ENCODE assay signal across 8 cellular contexts in genomic region chr3:108388136-108389132, GRCh38.
A peak's percentile ranks its signal among the peaks of the same experiment; 100 is the strongest.
DNase-seq lines count a peak whose midpoint lies in the region; ATAC-seq, FAIRE-seq and TF ChIP-seq lines count a peak whose summit lies in the region.

No MANE protein-coding gene starts in this region.

- H3K27ac ChIP-seq in DND-41 (ENCODE audit: low read length): no peak overlapping the region

- peak overlapping the region; percentile 22 for H3K4me3 Mint-ChIP-seq in T-helper 2 cell treated with Interferon-gamma antibody and Interleukin-4, amounts not matched to agents 5 μg/mL and 100 μg/mL, for 36 hours

- H3K27me3 ChIP-seq in DND-41 (ENCODE audit: insufficient read depth, low read length, poor library complexity): no peaks in the 10 kb centered on the region

- no peak overlapping the region for H3K4me2 ChIP-seq in DND-41 (ENCODE audit: insufficient read depth, low read length)

- no peaks in the 10 kb centered on the region for H3K36me3 ChIP-seq in DND-41 (ENCODE audit: insufficient read depth, low read length)

- H3K27me3 Mint-ChIP-seq in T-helper 2 cell treated with Interferon-gamma antibody and Interleukin-4, amounts not matched to agents 5 μg/mL and 100 μg/mL, for 36 hours (ENCODE audit: low read depth): peaks cover 21% of the 10 kb centered on the region

- no peaks in the 10 kb centered on the region for H3K4me1 ChIP-seq in DND-41 (ENCODE audit: insufficient read depth, low read length)

- peaks cover 25% of the 10 kb centered on the region for H3K4me1 Mint-ChIP-seq in T-helper 2 cell treated with Interferon-gamma antibody and Interleukin-4, amounts not matched to agents 5 μg/mL and 100 μg/mL, for 36 hours (ENCODE audit: low read depth)

- 0 out of 2 replicates have a peak overlapping the region, but pooled peaks have one; percentile 3 for H2AFZ ChIP-seq in DND-41 (ENCODE audit: low read depth, low read length)

- no peak for FAIRE-seq in D721Med (lab: Jason Lieb, UNC)

- H3K27ac Mint-ChIP-seq in T-helper 2 cell treated with Interferon-gamma antibody and Interleukin-4, amounts not matched to agents 5 μg/mL and 100 μg/mL, for 36 hours: no peak overlapping the region

- no peak overlapping the region for H3K9ac ChIP-seq in DND-41 (ENCODE audit: low read depth, low read length)

- no peaks in the 10 kb centered on the region for H4K20me1 ChIP-seq in DND-41 (ENCODE audit: insufficient read depth, low read length)

- no peaks in the 10 kb centered on the region for H3K79me2 ChIP-seq in DND-41 (ENCODE audit: insufficient read depth, low read length)

- no peak overlapping the region for H3K4me3 ChIP-seq in DND-41 (ENCODE audit: low read depth in 1 of 2, low read length in 2 of 2)

- intact Hi-C loops in cardiac septum (cut with DNase I): no loop called here

- ATAC-seq in DND-41 (ENCODE audit: insufficient read depth, low read depth) (no peak), GM19463 (IDR thresholded peaks at IDR 0.05; ENCODE audit: unreplicated experiment) (peak; percentile 61), HG03378 (IDR thresholded peaks at IDR 0.05; ENCODE audit: unreplicated experiment) (peak; percentile 85)
- peak; percentile 92 for ATAC-seq in stimulated activated naive CD8-positive, alpha-beta T cell treated with anti-CD3 and anti-CD28 coated beads, Interleukin-15, Interleukin-2, amounts not matched to agents 100 U/mL and 50 U/mL, for 24 hours

- H3K9me3 ChIP-seq in DND-41 (ENCODE audit: insufficient read depth, low read length, severe bottlenecking): no peaks in the 10 kb centered on the region

- H3K36me3 Mint-ChIP-seq in T-helper 2 cell treated with Interferon-gamma antibody and Interleukin-4, amounts not matched to agents 5 μg/mL and 100 μg/mL, for 36 hours (ENCODE audit: low read depth): no peaks in the 10 kb centered on the region

- no peaks in the 10 kb centered on the region for H3K9me3 Mint-ChIP-seq in T-helper 2 cell treated with Interferon-gamma antibody and Interleukin-4, amounts not matched to agents 5 μg/mL and 100 μg/mL, for 36 hours

- TF ChIP-seq CTCF in DND-41 (IDR thresholded peaks at IDR 0.05; ENCODE audit: borderline replicate concordance, extremely low read depth, low read length, poor library complexity, severe bottlenecking): no peak
- TF ChIP-seq CTCF in D721Med (IDR thresholded peaks at IDR 0.05; ENCODE audit: insufficient read depth, missing control alignments): no peak

- DNase-seq in DND-41 (no peak), D721Med (ENCODE audit: insufficient read length, low spot score) (no peak), NK-92 (lab: John Stamatoyannopoulos, UW; ENCODE audit: unreplicated experiment) (no peak), cardiac septum (ENCODE audit: low spot score) (no peak)
- DNase-seq in T-helper 2 cell treated with Interferon-gamma antibody and Interleukin-4, amounts not matched to agents 5 μg/mL and 100 μg/mL, for 36 hours (ENCODE audit: low spot score): peak; percentile 32
- DNase-seq in stimulated activated naive CD8-positive, alpha-beta T cell treated with anti-CD3 and anti-CD28 coated beads, Interleukin-15, Interleukin-2, amounts not matched to agents 100 U/mL and 50 U/mL, for 24 hours: no peak
